8 cellular contexts compared by ENCODE assay signal in the genomic region with DNA sequence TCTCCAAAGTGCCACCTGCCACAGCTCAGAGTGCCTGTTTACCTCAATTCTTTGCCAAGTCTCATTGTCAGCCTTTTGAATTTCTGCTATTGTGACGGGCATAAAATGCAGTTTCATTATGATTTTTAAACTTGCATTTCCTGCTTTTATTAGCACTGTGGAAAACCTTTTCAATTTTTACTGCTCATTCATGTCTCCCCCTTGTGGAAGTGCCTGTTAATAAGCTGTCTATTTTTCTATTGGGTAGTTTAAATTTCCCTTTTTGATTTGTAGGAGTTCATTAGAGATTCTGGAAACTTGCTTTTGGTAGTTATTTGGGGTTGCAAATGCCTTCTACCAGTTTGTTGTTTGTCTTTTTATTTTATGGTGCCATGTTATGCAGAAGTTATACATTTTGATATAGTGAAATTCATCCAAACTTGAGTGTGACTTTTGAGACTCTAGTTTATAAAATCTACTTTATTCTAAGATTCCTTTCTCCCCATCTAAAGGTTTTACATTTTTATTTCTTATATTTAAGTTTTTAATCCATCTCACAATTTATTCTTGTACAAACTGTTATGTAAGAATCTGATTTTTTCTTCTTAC. TPM values are rescaled to one million over a fixed set of nuclear protein-coding genes. Genes with fewer than 3 reads are reported as not detected.
A peak's percentile ranks its signal among the peaks of the same experiment; 100 is the strongest.
DNase-seq lines count a peak whose midpoint lies in the region; ATAC-seq and TF ChIP-seq lines count a peak whose summit lies in the region.

No MANE protein-coding gene starts in this region.

- no peak overlapping the region for H3K4me3 Mint-ChIP-seq in CD4-positive, alpha-beta T cell

- H3K4me1 Mint-ChIP-seq in CD4-positive, alpha-beta T cell (ENCODE audit: low read depth), result peaks cover 3% of the 10 kb centered on the region

- intact Hi-C loops in CD4-positive, alpha-beta T cell (cut with DNase I, micrococcal nuclease), result no loop called here
- intact Hi-C loops in lower lobe of right lung (cut with DNase I), result no loop called here

- POLR2A ChIA-PET in CD4-positive, alpha-beta T cell (lab: Charles Lee), result no interaction called here

- peaks cover 13% of the 10 kb centered on the region for H3K4me1 ChIP-seq in lower lobe of right lung

- TF ChIP-seq CTCF in CD4-positive, alpha-beta T cell (IDR thresholded peaks at IDR 0.05), result peak; percentile 36
- peak; percentile 79 for TF ChIP-seq CTCF in cardiac fibroblast (IDR thresholded peaks at IDR 0.05; ENCODE audit: low read depth, low read length)
- TF ChIP-seq CTCF in lower lobe of right lung (IDR thresholded peaks at IDR 0.05), result peak; percentile 64

- no peaks in the 10 kb centered on the region for H3K36me3 ChIP-seq in lower lobe of right lung

- DNase-seq in CD4-positive, alpha-beta T cell, result no peak
- DNase-seq in HT-29 (ENCODE audit: low spot score) (peak; percentile 42), cardiac fibroblast (ENCODE audit: low read depth in 2 of 2) (peak; percentile 46 to 57), lower lobe of right lung (no peak), GM19238 (ENCODE audit: insufficient read length, low spot score) (no peak)
- DNase-seq in activated CD4-positive, alpha-beta T cell treated with anti-CD3 and anti-CD28 coated beads, Interleukin-2, amount 50 U/mL, for 4 hours, result no peak

- CTCF ChIA-PET in CD4-positive, alpha-beta T cell (lab: Charles Lee), result interaction anchor here (0.8 kb wide), 1 partner anchor 12 kb away, joined by 3 read pairs; no protein-coding TSS in a partner anchor

- H3K9me3 ChIP-seq in CD4-positive, alpha-beta T cell (ENCODE audit: control insufficient read depth, low read length), result no peaks in the 10 kb centered on the region
- H3K9me3 ChIP-seq in lower lobe of right lung, result no peaks in the 10 kb centered on the region

- H3K27ac Mint-ChIP-seq in CD4-positive, alpha-beta T cell, result no peak overlapping the region

- no peaks in the 10 kb centered on the region for H3K36me3 Mint-ChIP-seq in CD4-positive, alpha-beta T cell (ENCODE audit: low read depth)

- no peaks in the 10 kb centered on the region for H3K9me3 Mint-ChIP-seq in CD4-positive, alpha-beta T cell

- H3K27me3 ChIP-seq in CD4-positive, alpha-beta T cell (ENCODE audit: control insufficient read depth, insufficient read depth, low read length), result no peaks in the 10 kb centered on the region
- no peaks in the 10 kb centered on the region for H3K27me3 ChIP-seq in lower lobe of right lung (ENCODE audit: low read depth)

- no peaks in the 10 kb centered on the region for H3K27me3 Mint-ChIP-seq in CD4-positive, alpha-beta T cell

- H3K4me3 ChIP-seq in cardiac fibroblast (replicated peaks in 1 of 2; ENCODE audit: low read depth in 2 of 2, low read length in 2 of 2) (no peak overlapping the region), lower lobe of right lung (no peak overlapping the region)

- no peak for ATAC-seq in CD4-positive, alpha-beta T cell (ENCODE audit: poor library complexity)
- ATAC-seq in lower lobe of right lung (peak; percentile 54 to 63), GM19467 (IDR thresholded peaks at IDR 0.05; ENCODE audit: unreplicated experiment) (no peak), HG02840 (IDR thresholded peaks at IDR 0.05; ENCODE audit: low FRiP score, unreplicated experiment) (no peak)

- no peak overlapping the region for H3K27ac ChIP-seq in CD4-positive, alpha-beta T cell (ENCODE audit: low read depth, low read length)
- no peak overlapping the region for H3K27ac ChIP-seq in lower lobe of right lung

RNA-seq across cellular contexts. Expression of a gene that starts 53.9 kb away (rescaled TPM):
- total RNA-seq in CD4-positive, alpha-beta T cell, result 1 to 10 TPM; 5.5 to 7.7 TPM
- 19.6 and 21.2 TPM in 2 replicates for total RNA-seq in HT-29 (2014; rRNA removed; shearing (Covaris generic))
- total RNA-seq in lower lobe of right lung, result 62.4 TPM

Comparison
In these comparisons a context has a peak if more than half of its experiments do, and no peak if none do; other contexts are left out.
1. ATAC-seq: peak in lower lobe of right lung (2 of 2); none in CD4-positive, alpha-beta T cell (single experiment), GM19467 (single experiment) and HG02840 (single experiment).
2. DNase-seq: peak in HT-29 (single experiment) and cardiac fibroblast (2 of 2); none in CD4-positive, alpha-beta T cell (0 of 10), lower lobe of right lung (single experiment), GM19238 (single experiment) and activated CD4-positive, alpha-beta T cell treated with anti-CD3 and anti-CD28 coated beads, Interleukin-2, amount 50 U/mL, for 4 hours (0 of 2).
3. Peak in every context shown above with its lines, with median percentiles within 50 percentile points of each other: CTCF ChIP-seq.